In genomic region chr17:81574643-81574956, GRCh38 we compare ENCODE assay signal across 1 cellular context.
TF ChIP-seq lines count a peak whose summit lies in the region.

No MANE protein-coding gene starts in this region.

TF ChIP-seq in IMR-90, 13 proteins besides CTCF, POLR2A, EP300 and RAD21 (continued from another document):
- TF ChIP-seq, protein P1, sequence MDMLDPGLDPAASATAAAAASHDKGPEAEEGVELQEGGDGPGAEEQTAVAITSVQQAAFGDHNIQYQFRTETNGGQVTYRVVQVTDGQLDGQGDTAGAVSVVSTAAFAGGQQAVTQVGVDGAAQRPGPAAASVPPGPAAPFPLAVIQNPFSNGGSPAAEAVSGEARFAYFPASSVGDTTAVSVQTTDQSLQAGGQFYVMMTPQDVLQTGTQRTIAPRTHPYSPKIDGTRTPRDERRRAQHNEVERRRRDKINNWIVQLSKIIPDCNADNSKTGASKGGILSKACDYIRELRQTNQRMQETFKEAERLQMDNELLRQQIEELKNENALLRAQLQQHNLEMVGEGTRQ (IDR thresholded peaks at IDR 0.05; ENCODE audit: low read depth, low read length): no peak
- TF ChIP-seq NFE2L2 (IDR thresholded peaks at IDR 0.05; ENCODE audit: low read depth, low read length): no peak
- TF ChIP-seq FOS (IDR thresholded peaks at IDR 0.05; ENCODE audit: low read depth, low read length): no peak
- TF ChIP-seq MAZ (IDR thresholded peaks at IDR 0.05; ENCODE audit: borderline replicate concordance, low read depth, low read length): no peak
- no peak for TF ChIP-seq MAFK (IDR thresholded peaks at IDR 0.05; ENCODE audit: low read depth, low read length)
- TF ChIP-seq RCOR1 (IDR thresholded peaks at IDR 0.05; ENCODE audit: insufficient replicate concordance, low read length): no peak
- TF ChIP-seq, protein P2, sequence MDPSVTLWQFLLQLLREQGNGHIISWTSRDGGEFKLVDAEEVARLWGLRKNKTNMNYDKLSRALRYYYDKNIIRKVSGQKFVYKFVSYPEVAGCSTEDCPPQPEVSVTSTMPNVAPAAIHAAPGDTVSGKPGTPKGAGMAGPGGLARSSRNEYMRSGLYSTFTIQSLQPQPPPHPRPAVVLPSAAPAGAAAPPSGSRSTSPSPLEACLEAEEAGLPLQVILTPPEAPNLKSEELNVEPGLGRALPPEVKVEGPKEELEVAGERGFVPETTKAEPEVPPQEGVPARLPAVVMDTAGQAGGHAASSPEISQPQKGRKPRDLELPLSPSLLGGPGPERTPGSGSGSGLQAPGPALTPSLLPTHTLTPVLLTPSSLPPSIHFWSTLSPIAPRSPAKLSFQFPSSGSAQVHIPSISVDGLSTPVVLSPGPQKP (IDR thresholded peaks at IDR 0.05; ENCODE audit: borderline replicate concordance, low read depth, low read length): no peak
